In the genomic region with DNA sequence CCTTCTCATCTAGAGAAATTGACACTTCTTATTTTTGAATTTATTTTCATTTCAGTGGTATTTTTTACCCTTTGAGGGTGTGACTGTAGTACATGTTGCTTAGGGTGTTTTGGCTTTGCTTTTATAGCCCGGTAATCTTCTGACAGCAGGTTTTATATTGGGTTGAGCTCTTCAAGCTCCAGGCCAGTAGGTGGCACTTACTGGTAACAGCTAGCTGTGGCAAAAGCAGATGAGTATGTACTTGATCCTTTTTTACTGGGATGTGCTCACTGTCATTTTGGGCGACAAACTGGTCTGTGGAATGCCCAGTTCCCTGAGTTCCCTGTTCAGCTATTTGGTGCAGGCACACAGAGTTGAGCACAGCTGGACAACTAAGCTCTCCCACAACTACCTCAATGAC, we compare ENCODE assay signal across 14 cellular contexts.
A peak's percentile ranks its signal among the peaks of the same experiment; 100 is the strongest.
DNase-seq lines count a peak whose midpoint lies in the region; ATAC-seq, FAIRE-seq and TF ChIP-seq lines count a peak whose summit lies in the region.
"Had no signal": no experiment of that assay in that cellular context is flagged by ENCODE, and none has a peak within 500 bp of the region (broad histone marks: within the 10 kb centered on the region; RNA-seq: fewer than 3 reads in every experiment).

No MANE protein-coding gene starts in this region.

- TF ChIP-seq POLR2A in HCT116 (IDR thresholded peaks at IDR 0.05; ENCODE audit: borderline replicate concordance, extremely low read depth, insufficient read depth, insufficient read length) (no peak), esophagus squamous epithelium (IDR thresholded peaks at IDR 0.05) (no peak)

- H3K27ac ChIP-seq in HCT116 (ENCODE audit: low read depth, low read length), result no peak overlapping the region
- no peak overlapping the region for H3K27ac ChIP-seq in PC-3 (ENCODE audit: low read length)
- no peak overlapping the region for H3K27ac ChIP-seq in esophagus squamous epithelium

- H4K20me1 ChIP-seq in HCT116 (ENCODE audit: insufficient read depth) (no peaks in the 10 kb centered on the region), PC-3 (ENCODE audit: low read length) (no peaks in the 10 kb centered on the region)

- BruUV-seq in HCT116 (replicated peaks; lab: Mats Ljungman, UMichigan) (no TSS peak), PC-3 (replicated peaks; lab: Mats Ljungman, UMichigan) (no TSS peak)

- no peaks in the 10 kb centered on the region for H3F3A ChIP-seq in PC-3 (ENCODE audit: low read length, unreplicated experiment)

- no peak overlapping the region for H3K27ac Mint-ChIP-seq in activated CD8-positive, alpha-beta T cell treated with anti-CD3 and anti-CD28 coated beads for 36 hours
- H3K27ac Mint-ChIP-seq: activated T-helper 17 cell treated with anti-CD3 and anti-CD28 coated beads, Interleukin-2, amount 50 U/mL, for 72 hours; B cell had no signal

- H2AFZ ChIP-seq in HCT116 (ENCODE audit: low read depth, low read length, poor library complexity, severe bottlenecking) (no peak overlapping the region), PC-3 (ENCODE audit: low read length) (no peak overlapping the region)

- POLR2A ChIA-PET in HCT116 (lab: Charles Lee) (no interaction called here), PC-3 (lab: Charles Lee; ENCODE audit: unreplicated experiment) (no interaction called here)
- POLR2A ChIA-PET in activated CD8-positive, alpha-beta T cell treated with anti-CD3 and anti-CD28 coated beads for 36 hours (lab: Charles Lee), result no interaction called here

- H3K4me2 ChIP-seq in HCT116 (ENCODE audit: low read length), result no peak overlapping the region
- H3K4me2 ChIP-seq in PC-3 (ENCODE audit: low read length), result no peak overlapping the region
- H3K4me2 ChIP-seq: smooth muscle cell had no signal

- H3K4me3 Mint-ChIP-seq in activated CD8-positive, alpha-beta T cell treated with anti-CD3 and anti-CD28 coated beads for 36 hours, result no peak overlapping the region
- H3K4me3 Mint-ChIP-seq: activated T-helper 17 cell treated with anti-CD3 and anti-CD28 coated beads, Interleukin-2, amount 50 U/mL, for 72 hours; B cell had no signal

- peaks cover 3% of the 10 kb centered on the region for H3K4me1 Mint-ChIP-seq in activated CD8-positive, alpha-beta T cell treated with anti-CD3 and anti-CD28 coated beads for 36 hours (ENCODE audit: low read depth)
- H3K4me1 Mint-ChIP-seq: activated T-helper 17 cell treated with anti-CD3 and anti-CD28 coated beads, Interleukin-2, amount 50 U/mL, for 72 hours; B cell had no signal

- TF ChIP-seq CTCF in D721Med (IDR thresholded peaks at IDR 0.05; ENCODE audit: insufficient read depth, missing control alignments), result peak; percentile 18
- TF ChIP-seq CTCF in HCT116 (IDR thresholded peaks at IDR 0.05 in 2 of 3, conservative IDR thresholded peaks at IDR 0.05 in 1 of 3; ENCODE audit: borderline replicate concordance in 1 of 3, insufficient read depth in 1 of 3, low read depth in 2 of 3, low read length in 2 of 3), result peak; percentile 3 to 35 (median 16); a peak in 3 of 6 replicates
- TF ChIP-seq CTCF in PC-3 (conservative IDR thresholded peaks at IDR 0.05; ENCODE audit: low read depth, low read length), result peak; percentile 50
- no peak for TF ChIP-seq CTCF in activated CD8-positive, alpha-beta T cell treated with anti-CD3 and anti-CD28 coated beads for 36 hours (IDR thresholded peaks at IDR 0.05)
- no peak for TF ChIP-seq CTCF in esophagus squamous epithelium (IDR thresholded peaks at IDR 0.05)

- CTCF ChIA-PET in HCT116 (lab: Charles Lee) (no interaction called here), PC-3 (lab: Charles Lee) (no interaction called here)
- CTCF ChIA-PET in activated CD8-positive, alpha-beta T cell treated with anti-CD3 and anti-CD28 coated beads for 36 hours (lab: Charles Lee), result no interaction called here

- intact Hi-C loops in HCT116 (cut with micrococcal nuclease) (no loop called here), PC-3 (cut with micrococcal nuclease) (loop anchor here (5.0 kb wide), 1 partner anchor 195 kb away; no protein-coding TSS in a partner anchor), esophagus squamous epithelium (cut with DNase I) (no loop called here)
- intact Hi-C loops in activated CD8-positive, alpha-beta T cell treated with anti-CD3 and anti-CD28 coated beads for 36 hours (cut with micrococcal nuclease), result no loop called here

- H3K27me3 Mint-ChIP-seq in activated CD8-positive, alpha-beta T cell treated with anti-CD3 and anti-CD28 coated beads for 36 hours, result no peaks in the 10 kb centered on the region
- H3K27me3 Mint-ChIP-seq: activated T-helper 17 cell treated with anti-CD3 and anti-CD28 coated beads, Interleukin-2, amount 50 U/mL, for 72 hours; B cell had no signal

- FAIRE-seq in D721Med (lab: Jason Lieb, UNC), result no peak
- FAIRE-seq: bronchial epithelial cell had no signal

- no peak; the same call in 1 of the 2 replicates for TF ChIP-seq RAD21 in HCT116 (IDR thresholded peaks at IDR 0.05; ENCODE audit: low read depth)

- H3K4me3 ChIP-seq in HCT116 (replicated peaks in 1 of 2; ENCODE audit: low read depth in 1 of 2, low read length in 2 of 2), result no peak overlapping the region
- H3K4me3 ChIP-seq in PC-3 (ENCODE audit: low read length), result no peak overlapping the region
- H3K4me3 ChIP-seq in esophagus squamous epithelium, result no peak overlapping the region
- H3K4me3 ChIP-seq: smooth muscle cell had no signal

- RAD21 ChIA-PET in HCT116 (lab: Charles Lee; ENCODE audit: low non-redundant PET in 1 of 2, low total read pairs in 2 of 2, uncharacterized antibody in 2 of 2, unreplicated experiment in 2 of 2), result no interaction called here

- 42 to 50% methylated on average over 1 to 2 of the region's 2 CpGs for WGBS in esophagus squamous epithelium, 2 donors

- no peaks in the 10 kb centered on the region for H3K9me2 ChIP-seq in HCT116 (ENCODE audit: insufficient read depth)
- H3K9me2 ChIP-seq in PC-3 (replicated peaks; ENCODE audit: low read length), result no peaks in the 10 kb centered on the region

- H3K79me2 ChIP-seq in HCT116 (ENCODE audit: insufficient read depth, low read length), result no peaks in the 10 kb centered on the region
- no peaks in the 10 kb centered on the region for H3K79me2 ChIP-seq in PC-3 (ENCODE audit: low read length)

- H3K36me3 ChIP-seq in HCT116 (ENCODE audit: control insufficient read depth in 1 of 2, insufficient read depth in 2 of 2, low read length in 2 of 2) (no peaks in the 10 kb centered on the region), PC-3 (ENCODE audit: low read depth, low read length) (no peaks in the 10 kb centered on the region), esophagus squamous epithelium (no peaks in the 10 kb centered on the region)

- H3K9me3 Mint-ChIP-seq in activated CD8-positive, alpha-beta T cell treated with anti-CD3 and anti-CD28 coated beads for 36 hours, result peaks cover 4% of the 10 kb centered on the region
- H3K9me3 Mint-ChIP-seq: activated T-helper 17 cell treated with anti-CD3 and anti-CD28 coated beads, Interleukin-2, amount 50 U/mL, for 72 hours had no signal

- ATAC-seq in HCT116, result peak; percentile 60
- peak; percentile 45; the same call in 1 of the 2 replicates for ATAC-seq in PC-3
- no peak for ATAC-seq in activated CD8-positive, alpha-beta T cell treated with anti-CD3 and anti-CD28 coated beads for 36 hours
- ATAC-seq: activated T-helper 17 cell treated with anti-CD3 and anti-CD28 coated beads, Interleukin-2, amount 50 U/mL, for 72 hours; esophagus mucosa had no signal

- H3K4me1 ChIP-seq in HCT116 (ENCODE audit: control insufficient read depth in 1 of 2, insufficient read depth in 2 of 2, low read length in 2 of 2) (no peaks in the 10 kb centered on the region), PC-3 (ENCODE audit: insufficient read depth, low read length) (no peaks in the 10 kb centered on the region), esophagus squamous epithelium (no peaks in the 10 kb centered on the region)

- no peaks in the 10 kb centered on the region for H3K27me3 ChIP-seq in HCT116 (ENCODE audit: insufficient read depth, low read length)
- no peaks in the 10 kb centered on the region for H3K27me3 ChIP-seq in PC-3 (ENCODE audit: low read length)
- no peaks in the 10 kb centered on the region for H3K27me3 ChIP-seq in esophagus squamous epithelium

- DNase-seq in D721Med (ENCODE audit: insufficient read length, low spot score) (no peak), HCT116 (ENCODE audit: low read depth, low spot score) (no peak), PC-3 (peak; percentile 14), foreskin melanocyte (peak; percentile 2), OCI-M2 (lab: John Stamatoyannopoulos, UW; ENCODE audit: unreplicated experiment) (no peak), esophagus squamous epithelium (lab: John Stamatoyannopoulos, UW) (no peak), NCI-H2227 (lab: John Stamatoyannopoulos, UW; ENCODE audit: unreplicated experiment) (no peak)
- no peak for DNase-seq in activated CD8-positive, alpha-beta T cell treated with anti-CD3 and anti-CD28 coated beads for 36 hours
- DNase-seq: NCI-H1105 had no signal

- H3K36me3 Mint-ChIP-seq in activated CD8-positive, alpha-beta T cell treated with anti-CD3 and anti-CD28 coated beads for 36 hours (ENCODE audit: low read depth), result no peaks in the 10 kb centered on the region

- no peaks in the 10 kb centered on the region for H3K9me3 ChIP-seq in HCT116 (ENCODE audit: control insufficient read depth in 1 of 2, insufficient read depth in 1 of 2, low read depth in 1 of 2, low read length in 2 of 2)
- no peaks in the 10 kb centered on the region for H3K9me3 ChIP-seq in PC-3 (ENCODE audit: low read length)
- no peaks in the 10 kb centered on the region for H3K9me3 ChIP-seq in esophagus squamous epithelium

- H3K9ac ChIP-seq in HCT116 (ENCODE audit: low read length) (no peak overlapping the region), PC-3 (ENCODE audit: low read length) (no peak overlapping the region)

TF ChIP-seq in HCT116, 20 proteins besides CTCF, POLR2A, EP300 and RAD21 (continues in another document):
- no peak for TF ChIP-seq CEBPB (IDR thresholded peaks at IDR 0.05; ENCODE audit: low read depth)
- TF ChIP-seq, protein P1, sequence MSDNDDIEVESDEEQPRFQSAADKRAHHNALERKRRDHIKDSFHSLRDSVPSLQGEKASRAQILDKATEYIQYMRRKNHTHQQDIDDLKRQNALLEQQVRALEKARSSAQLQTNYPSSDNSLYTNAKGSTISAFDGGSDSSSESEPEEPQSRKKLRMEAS (IDR thresholded peaks at IDR 0.05), result no peak
- no peak for TF ChIP-seq YY1 (IDR thresholded peaks at IDR 0.05; ENCODE audit: extremely low read depth, insufficient replicate concordance, low read depth, low read length)
- TF ChIP-seq EZH2phosphoT487 (IDR thresholded peaks at IDR 0.05; ENCODE audit: borderline replicate concordance), result no peak

Comparison
In these comparisons a context has a peak if more than half of its experiments do, and no peak if none do; other contexts are left out.
1. DNase-seq: peak in PC-3 (single experiment) and foreskin melanocyte (single experiment); none in D721Med (single experiment), HCT116 (single experiment), OCI-M2 (single experiment), activated CD8-positive, alpha-beta T cell treated with anti-CD3 and anti-CD28 coated beads for 36 hours (single experiment), esophagus squamous epithelium (single experiment) and NCI-H2227 (single experiment).
2. CTCF ChIP-seq: peak in D721Med (single experiment), HCT116 (3 of 3) and PC-3 (single experiment); none in activated CD8-positive, alpha-beta T cell treated with anti-CD3 and anti-CD28 coated beads for 36 hours (single experiment) and esophagus squamous epithelium (0 of 6).